19 cellular contexts compared by ENCODE assay signal in the genomic region with DNA sequence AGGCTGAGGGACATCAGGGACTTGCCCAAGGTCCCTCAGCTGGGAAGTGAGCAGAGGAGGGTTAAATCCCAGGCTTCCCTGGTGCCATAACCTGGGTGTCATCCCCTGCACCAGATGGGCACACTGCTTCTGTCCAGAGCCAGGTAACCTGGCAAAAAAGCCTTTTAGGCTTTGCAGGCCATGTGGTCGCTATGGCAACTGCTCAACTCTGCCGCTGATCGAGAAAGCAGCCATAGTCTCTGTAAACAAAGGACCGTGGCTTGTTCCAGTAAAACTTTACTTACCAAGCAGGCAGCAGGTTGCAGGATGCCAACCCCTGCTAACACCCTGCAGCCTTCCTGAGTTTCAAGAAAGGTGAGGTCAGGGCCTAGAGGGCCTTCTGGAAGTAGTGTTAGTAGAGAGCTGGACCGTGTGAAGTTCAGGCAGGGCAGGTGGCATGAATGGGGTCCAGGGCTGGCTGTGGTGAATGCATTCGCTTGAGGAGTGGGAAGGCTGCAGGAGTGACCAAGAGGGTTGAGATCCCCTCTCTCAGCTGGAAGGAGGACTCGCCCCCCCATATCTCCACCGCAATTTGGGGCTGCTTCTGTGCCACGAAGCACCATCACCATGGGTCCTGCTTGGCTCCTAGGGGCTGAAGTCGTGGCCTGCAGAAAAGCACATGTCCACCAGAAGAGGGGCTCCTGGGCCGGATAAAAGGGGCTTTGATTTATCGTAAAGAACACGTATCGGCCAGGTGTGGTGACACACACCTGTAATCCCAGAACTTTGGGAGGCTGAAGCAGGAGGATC.
DNase-seq lines count a peak whose midpoint lies in the region; ATAC-seq and TF ChIP-seq lines count a peak whose summit lies in the region.
"Had no signal": no experiment of that assay in that cellular context is flagged by ENCODE, and none has a peak within 500 bp of the region (broad histone marks: within the 10 kb centered on the region; RNA-seq: fewer than 3 reads in every experiment).

No MANE protein-coding gene starts in this region.

- no peaks in the 10 kb centered on the region for H3K27me3 Mint-ChIP-seq in activated naive CD8-positive, alpha-beta T cell treated with anti-CD3 and anti-CD28 coated beads, Interleukin-2, amount 50 U/mL, for 24 hours
- H3K27me3 Mint-ChIP-seq in nephron progenitor cell (ENCODE audit: low read depth, poor library complexity), result peaks cover 42% of the 10 kb centered on the region
- H3K27me3 Mint-ChIP-seq: CD4-positive, alpha-beta T cell; memory B cell had no signal

- peak; percentile 49 for DNase-seq in NCI-H2196 (lab: John Stamatoyannopoulos, UW; ENCODE audit: unreplicated experiment)
- DNase-seq in NCI-H2196 treated with DMSO at 0.1 percent for 48 hours (lab: John Stamatoyannopoulos, UW; ENCODE audit: unreplicated experiment), result no peak
- peak; percentile 77 for DNase-seq in G401 (ENCODE audit: low spot score)
- DNase-seq in activated naive CD8-positive, alpha-beta T cell treated with anti-CD3 and anti-CD28 coated beads, Interleukin-2, amount 50 U/mL, for 24 hours, result no peak
- no peak for DNase-seq in nephron progenitor cell
- no peak for DNase-seq in NCI-H510A treated with DMSO at 0.1 percent for 48 hours (lab: John Stamatoyannopoulos, UW)
- no peak for DNase-seq in effector CD4-positive, alpha-beta T cell
- DNase-seq in AML-193 (lab: John Stamatoyannopoulos, UW), result no peak
- DNase-seq: activated naive CD4-positive, alpha-beta T cell treated with anti-CD3 and anti-CD28 coated beads, Interleukin-2, amount 50 U/mL, for 16 hours; CD4-positive, alpha-beta T cell; effector CD8-positive, alpha-beta T cell; GOT3; Kasumi-1; NCI-H187 treated with DMSO at 0.1 percent for 48 hours; NCI-H526 treated with DMSO at 0.1 percent for 48 hours had no signal

- H3K4me3 Mint-ChIP-seq in activated naive CD8-positive, alpha-beta T cell treated with anti-CD3 and anti-CD28 coated beads, Interleukin-2, amount 50 U/mL, for 24 hours, result no peak overlapping the region
- peak overlapping the region; percentile 62 for H3K4me3 Mint-ChIP-seq in nephron progenitor cell
- H3K4me3 Mint-ChIP-seq: CD4-positive, alpha-beta T cell; memory B cell; WTC11 had no signal

- TF ChIP-seq CTCF in nephron progenitor cell (IDR thresholded peaks at IDR 0.05), result no peak

- in situ Hi-C loops in G401 (cut with HindIII; ENCODE audit: low sequenced_read_pairs), result no loop called here

- peaks cover 32% of the 10 kb centered on the region for H3K4me1 Mint-ChIP-seq in activated naive CD8-positive, alpha-beta T cell treated with anti-CD3 and anti-CD28 coated beads, Interleukin-2, amount 50 U/mL, for 24 hours
- H3K4me1 Mint-ChIP-seq in nephron progenitor cell, result peaks cover 84% of the 10 kb centered on the region
- H3K4me1 Mint-ChIP-seq: memory B cell, WTC11 had no signal

- H3K36me3 Mint-ChIP-seq in activated naive CD8-positive, alpha-beta T cell treated with anti-CD3 and anti-CD28 coated beads, Interleukin-2, amount 50 U/mL, for 24 hours (ENCODE audit: low read depth), result peaks cover 9% of the 10 kb centered on the region
- peaks cover 8% of the 10 kb centered on the region for H3K36me3 Mint-ChIP-seq in nephron progenitor cell (ENCODE audit: low read depth)
- H3K36me3 Mint-ChIP-seq: WTC11 had no signal

- H3K27ac Mint-ChIP-seq in activated naive CD8-positive, alpha-beta T cell treated with anti-CD3 and anti-CD28 coated beads, Interleukin-2, amount 50 U/mL, for 24 hours, result peak overlapping the region; percentile 42
- H3K27ac Mint-ChIP-seq in nephron progenitor cell, result peak overlapping the region; percentile 87
- H3K27ac Mint-ChIP-seq: CD4-positive, alpha-beta T cell; memory B cell; WTC11 had no signal

- no peak for ATAC-seq in activated naive CD8-positive, alpha-beta T cell treated with anti-CD3 and anti-CD28 coated beads, Interleukin-2, amount 50 U/mL, for 24 hours
- ATAC-seq: heart left ventricle, right cardiac atrium, WTC11 had no signal

- no peaks in the 10 kb centered on the region for H3K9me3 Mint-ChIP-seq in activated naive CD8-positive, alpha-beta T cell treated with anti-CD3 and anti-CD28 coated beads, Interleukin-2, amount 50 U/mL, for 24 hours
- peaks cover 5% of the 10 kb centered on the region for H3K9me3 Mint-ChIP-seq in nephron progenitor cell
- H3K9me3 Mint-ChIP-seq: CD4-positive, alpha-beta T cell; memory B cell; WTC11 had no signal

Comparison
In these comparisons a context has a peak if more than half of its experiments do, and no peak if none do; other contexts are left out.
1. DNase-seq: peak in NCI-H2196 (single experiment) and G401 (single experiment); none in NCI-H2196 treated with DMSO at 0.1 percent for 48 hours (single experiment), activated naive CD8-positive, alpha-beta T cell treated with anti-CD3 and anti-CD28 coated beads, Interleukin-2, amount 50 U/mL, for 24 hours (single experiment), nephron progenitor cell (single experiment), NCI-H510A treated with DMSO at 0.1 percent for 48 hours (single experiment), effector CD4-positive, alpha-beta T cell (single experiment) and AML-193 (0 of 2).